Comparison of ENCODE assay signal across 8 cellular contexts in the genomic region with DNA sequence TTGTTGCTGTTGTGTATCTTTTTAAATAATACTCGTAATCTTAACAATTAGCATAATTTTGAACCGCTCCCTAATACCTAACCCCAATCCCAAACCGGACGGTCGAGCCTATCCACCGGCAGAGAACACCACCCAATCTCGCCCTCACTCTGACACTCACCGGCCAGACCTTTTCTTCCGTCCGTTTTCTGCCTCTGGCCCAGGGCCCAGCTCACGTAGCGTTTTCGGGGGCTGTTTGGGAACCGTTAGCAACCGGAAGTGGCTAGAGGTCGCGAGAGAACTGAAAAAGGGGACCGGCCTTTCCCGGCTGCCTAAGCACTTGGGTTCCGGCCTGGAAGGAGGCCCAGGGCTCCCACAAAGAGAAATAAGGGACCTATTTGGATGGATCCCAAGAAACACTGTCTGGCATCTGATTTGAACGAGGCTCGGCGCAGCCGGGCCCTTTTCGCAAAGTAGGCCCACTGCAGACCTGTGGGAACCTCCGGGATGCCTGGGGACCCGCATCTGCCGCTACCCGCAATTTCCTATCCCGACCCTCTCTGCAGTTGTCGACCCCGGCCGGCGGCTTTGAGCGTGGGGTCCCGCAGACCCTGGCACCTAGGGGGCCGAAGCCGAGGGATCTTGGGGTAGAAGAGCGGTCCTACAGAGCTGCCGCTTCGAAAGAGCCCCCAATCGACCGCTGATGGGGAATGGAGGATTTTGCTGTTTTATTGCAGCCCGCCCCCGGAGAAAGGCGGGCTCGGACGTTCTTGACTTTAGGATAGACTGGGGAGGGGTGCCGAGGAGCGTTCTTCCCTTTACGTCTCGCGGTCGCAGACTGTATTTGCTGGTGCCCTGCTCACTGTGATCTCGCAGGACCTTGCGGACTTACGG. TPM values are rescaled to one million over a fixed set of nuclear protein-coding genes. Genes with fewer than 3 reads are reported as not detected.
DNase-seq lines count a peak whose midpoint lies in the region; ATAC-seq and TF ChIP-seq lines count a peak whose summit lies in the region.

No MANE protein-coding gene starts in this region.

- in situ Hi-C loops in GM23248 (cut with MboI) = no loop called here

- H3K9me3 ChIP-seq in DND-41 (ENCODE audit: insufficient read depth, low read length, severe bottlenecking) (no peaks in the 10 kb centered on the region), GM23248 (ENCODE audit: low read depth) (no peaks in the 10 kb centered on the region)

- 0 to 1% methylated on average over 55 to 57 of the region's 57 CpGs for WGBS in GM23248 (ENCODE audit: low coverage in 1 of 2, low lambda C conversion rate in 2 of 2, missing lambda C conversion rate in 2 of 2), 2 experiments

- no peaks in the 10 kb centered on the region for H3K9me2 ChIP-seq in GM23248 (ENCODE audit: insufficient read depth)

- CTCF ChIA-PET in RWPE1 (lab: Yijun Ruan, JAX) = interaction anchor here (0.6 kb wide), 1 partner anchor 932 kb away, joined by 4 read pairs; no protein-coding TSS in a partner anchor

- H3K27ac Mint-ChIP-seq in natural killer cell treated with Interleukin-12 subunit alpha and Interleukin-12 subunit beta and Interleukin-15 and Interleukin-18, amount 100 ng/mL, for 72 hours = peak overlapping the region; percentile 97 to 99

- peak overlapping the region; percentile 97 for H3K4me3 Mint-ChIP-seq in natural killer cell treated with Interleukin-12 subunit alpha and Interleukin-12 subunit beta and Interleukin-15 and Interleukin-18, amount 100 ng/mL, for 72 hours

- POLR2A ChIA-PET in RWPE1 (lab: Yijun Ruan, JAX; ENCODE audit: low non-redundant PET) = no interaction called here

- DNase-seq in DND-41 = peak; percentile 87
- peak; percentile 98 for DNase-seq in GM23248
- DNase-seq in Kasumi-1 (lab: John Stamatoyannopoulos, UW) = peak; percentile 90 to 92
- DNase-seq in RWPE1 (ENCODE audit: low spot score) = peak; percentile 82
- peak; percentile 67 for DNase-seq in activated effector memory CD4-positive, alpha-beta T cell treated with Interleukin-2 at 50 U/mL for 16 hours
- peak; percentile 97 for DNase-seq in fibroblast of pulmonary artery (ENCODE audit: low read depth)
- DNase-seq in natural killer cell treated with Interleukin-12 subunit alpha and Interleukin-12 subunit beta and Interleukin-15 and Interleukin-18, amount 100 ng/mL, for 72 hours (ENCODE audit: low spot score) = peak; percentile 89
- peak; percentile 70 for DNase-seq in stimulated activated naive CD4-positive, alpha-beta T cell treated with Interleukin-2 at 50 U/mL for 16 hours (lab: John Stamatoyannopoulos, UW)

- peak overlapping the region; percentile 85 for H2AFZ ChIP-seq in DND-41 (ENCODE audit: low read depth, low read length)
- H2AFZ ChIP-seq in GM23248 = peak overlapping the region; percentile 100

- peaks cover 11% of the 10 kb centered on the region for H3K36me3 Mint-ChIP-seq in natural killer cell treated with Interleukin-12 subunit alpha and Interleukin-12 subunit beta and Interleukin-15 and Interleukin-18, amount 100 ng/mL, for 72 hours

- peaks cover 70% of the 10 kb centered on the region for H3K79me2 ChIP-seq in DND-41 (ENCODE audit: insufficient read depth, low read length)
- peaks cover 62% of the 10 kb centered on the region for H3K79me2 ChIP-seq in GM23248 (ENCODE audit: insufficient read depth)

- peaks cover 13% of the 10 kb centered on the region; the same call in 1 of the 2 replicates for H3F3A ChIP-seq in GM23248 (ENCODE audit: insufficient read depth)

- no peaks in the 10 kb centered on the region for H3K9me3 Mint-ChIP-seq in natural killer cell treated with Interleukin-12 subunit alpha and Interleukin-12 subunit beta and Interleukin-15 and Interleukin-18, amount 100 ng/mL, for 72 hours

- peak; percentile 73 for ATAC-seq in DND-41 (ENCODE audit: insufficient read depth, low read depth)
- peak; percentile 84 to 87 for ATAC-seq in natural killer cell treated with Interleukin-12 subunit alpha and Interleukin-12 subunit beta and Interleukin-15 and Interleukin-18, amount 100 ng/mL, for 72 hours

- H3K4me1 ChIP-seq in DND-41 (ENCODE audit: insufficient read depth, low read length) = peaks cover 77% of the 10 kb centered on the region
- peaks cover 15% of the 10 kb centered on the region for H3K4me1 ChIP-seq in GM23248 (ENCODE audit: insufficient read depth)

- H3K9ac ChIP-seq in DND-41 (ENCODE audit: low read depth, low read length) = peak overlapping the region; percentile 90
- H3K9ac ChIP-seq in GM23248 = peak overlapping the region; percentile 95

- no peaks in the 10 kb centered on the region for H3K27me3 Mint-ChIP-seq in natural killer cell treated with Interleukin-12 subunit alpha and Interleukin-12 subunit beta and Interleukin-15 and Interleukin-18, amount 100 ng/mL, for 72 hours

- TF ChIP-seq CTCF in DND-41 (IDR thresholded peaks at IDR 0.05; ENCODE audit: borderline replicate concordance, extremely low read depth, low read length, poor library complexity, severe bottlenecking) = no peak
- no peak for TF ChIP-seq CTCF in RWPE1 (conservative IDR thresholded peaks at IDR 0.05; ENCODE audit: low read depth)
- TF ChIP-seq CTCF in fibroblast of pulmonary artery (IDR thresholded peaks at IDR 0.05; ENCODE audit: low read length, missing control alignments) = no peak

- H3K4me3 ChIP-seq in DND-41 (ENCODE audit: low read depth in 1 of 2, low read length in 2 of 2) = peak overlapping the region; percentile 60 to 83
- H3K4me3 ChIP-seq in GM23248 = peak overlapping the region; percentile 99
- H3K4me3 ChIP-seq in fibroblast of pulmonary artery (replicated peaks; ENCODE audit: low read depth, low read length) = peak overlapping the region; percentile 89

- H3K27me3 ChIP-seq in DND-41 (ENCODE audit: insufficient read depth, low read length, poor library complexity) (no peaks in the 10 kb centered on the region), GM23248 (replicated peaks; ENCODE audit: insufficient read depth) (no peaks in the 10 kb centered on the region)

- H3K36me3 ChIP-seq in DND-41 (ENCODE audit: insufficient read depth, low read length) (peaks cover 27% of the 10 kb centered on the region), GM23248 (ENCODE audit: low read depth) (no peaks in the 10 kb centered on the region; the same call in 1 of the 2 replicates)

- H4K20me1 ChIP-seq in DND-41 (ENCODE audit: insufficient read depth, low read length) = peaks cover 17% of the 10 kb centered on the region; the same call in 1 of the 2 replicates
- no peaks in the 10 kb centered on the region for H4K20me1 ChIP-seq in GM23248 (ENCODE audit: insufficient read depth)

- H3K4me1 Mint-ChIP-seq in natural killer cell treated with Interleukin-12 subunit alpha and Interleukin-12 subunit beta and Interleukin-15 and Interleukin-18, amount 100 ng/mL, for 72 hours (ENCODE audit: low read depth in 2 of 2) = peaks cover 44 to 60% of the 10 kb centered on the region in 2 donors

- H3K27ac ChIP-seq in DND-41 (ENCODE audit: low read length) (peak overlapping the region; percentile 99), GM23248 (peak overlapping the region; percentile 84), RWPE1 (peak overlapping the region; percentile 94)

- H3K4me2 ChIP-seq in DND-41 (ENCODE audit: insufficient read depth, low read length) (peak overlapping the region; percentile 90), GM23248 (ENCODE audit: unreplicated experiment) (peak overlapping the region; percentile 92)

RNA-seq across cellular contexts. Expression of a gene that starts 4.9 kb away (rescaled TPM):
- total RNA-seq in GM23248 (2014; rRNA removed; shearing (Covaris generic)) = 12.0 and 13.2 TPM in 2 replicates
- 4.1 TPM in 2 replicates for polyA plus RNA-seq in GM23248 (2016; fragmentation: Nextera tagmentation; extraction: Ambion mirVana)
- 10 to 100 TPM; 18.2 to 20.0 TPM for total RNA-seq in natural killer cell treated with Interleukin-12 subunit alpha and Interleukin-12 subunit beta and Interleukin-15 and Interleukin-18, amount 100 ng/mL, for 72 hours

RNA-seq across cellular contexts. Expression of a gene that starts 12.4 kb away (rescaled TPM):
- 1.2 and 2.3 TPM in 2 replicates for total RNA-seq in GM23248 (2014; rRNA removed; shearing (Covaris generic))
- 1.2 TPM in 2 replicates for polyA plus RNA-seq in GM23248 (2016; fragmentation: Nextera tagmentation; extraction: Ambion mirVana)
- total RNA-seq in natural killer cell treated with Interleukin-12 subunit alpha and Interleukin-12 subunit beta and Interleukin-15 and Interleukin-18, amount 100 ng/mL, for 72 hours = 1 to 10 TPM; 5.8 to 6.0 TPM

RNA-seq across cellular contexts. Expression of a gene that starts 56.5 kb away (rescaled TPM):
- 0.25 and 0.86 TPM in 2 replicates for total RNA-seq in GM23248 (2014; rRNA removed; shearing (Covaris generic))
- polyA plus RNA-seq in GM23248 (2016; fragmentation: Nextera tagmentation; extraction: Ambion mirVana) = 0.41 and 0.81 TPM in 2 replicates
- under 1 TPM; 0.48 to 0.59 TPM for total RNA-seq in natural killer cell treated with Interleukin-12 subunit alpha and Interleukin-12 subunit beta and Interleukin-15 and Interleukin-18, amount 100 ng/mL, for 72 hours

Comparison
In these comparisons a context has a peak if more than half of its experiments do, and no peak if none do; other contexts are left out.
1. Peak in every context shown above with its lines: DNase-seq, ATAC-seq, H3K4me3 ChIP-seq and H3K27ac ChIP-seq.